14 cellular contexts compared by ENCODE assay signal in the genomic region with DNA sequence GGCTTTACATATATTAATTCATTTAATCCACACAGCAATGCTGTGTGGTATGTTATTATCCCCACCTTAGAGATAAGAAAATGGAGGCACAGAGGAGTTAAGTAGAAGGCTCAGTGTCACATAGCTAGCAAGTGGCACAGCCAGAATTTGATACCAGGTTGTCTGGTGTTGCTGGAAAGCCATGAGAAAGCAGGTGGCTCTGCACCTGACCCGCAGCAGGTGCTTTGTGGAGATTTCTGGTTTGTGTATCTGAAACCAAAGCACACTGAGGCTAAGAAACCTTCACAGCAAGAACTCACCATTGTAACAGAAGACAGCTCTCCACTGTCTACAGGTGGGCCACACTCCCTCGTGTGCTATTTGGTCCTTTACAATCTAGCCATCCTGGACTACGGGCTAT. TPM values are rescaled to one million over a fixed set of nuclear protein-coding genes. Genes with fewer than 3 reads are reported as not detected.
DNase-seq lines count a peak whose midpoint lies in the region; ATAC-seq, FAIRE-seq and TF ChIP-seq lines count a peak whose summit lies in the region.
"Had no signal": no experiment of that assay in that cellular context is flagged by ENCODE, and none has a peak within 500 bp of the region (broad histone marks: within the 10 kb centered on the region; RNA-seq: fewer than 3 reads in every experiment).

No MANE protein-coding gene starts in this region.

- H3K36me3 ChIP-seq in heart right ventricle (peaks cover 0 to 47% (median 8%) of the 10 kb centered on the region in 9 donors), upper lobe of right lung (peaks cover 12% of the 10 kb centered on the region)

- intact Hi-C loops in heart right ventricle (cut with DNase I) (no loop called here), cardiac septum (cut with DNase I) (no loop called here), upper lobe of right lung (cut with DNase I) (no loop called here)

- no peaks in the 10 kb centered on the region for H3K9me3 Mint-ChIP-seq in activated CD4-positive, alpha-beta memory T cell treated with anti-CD3 and anti-CD28 coated beads, Interleukin-2, amount 10 ng/mL, durations not matched to agents 7 days and 5 days
- H3K9me3 Mint-ChIP-seq in mesothelial cell of epicardium: no peaks in the 10 kb centered on the region
- H3K9me3 Mint-ChIP-seq: memory B cell; stimulated activated naive B cell treated with anti-CD40 and anti-IgM and Interleukin-4, amounts not matched to agents 10 μg/mL and 1 μg/mL and 100 μg/mL, for 72 hours had no signal

- H3K27me3 Mint-ChIP-seq in activated CD4-positive, alpha-beta memory T cell treated with anti-CD3 and anti-CD28 coated beads, Interleukin-2, amount 10 ng/mL, durations not matched to agents 7 days and 5 days: no peaks in the 10 kb centered on the region
- no peaks in the 10 kb centered on the region for H3K27me3 Mint-ChIP-seq in mesothelial cell of epicardium (ENCODE audit: low read depth)
- H3K27me3 Mint-ChIP-seq: memory B cell; stimulated activated naive B cell treated with anti-CD40 and anti-IgM and Interleukin-4, amounts not matched to agents 10 μg/mL and 1 μg/mL and 100 μg/mL, for 72 hours had no signal

- H3K27me3 ChIP-seq in heart right ventricle: no peaks in the 10 kb centered on the region
- no peaks in the 10 kb centered on the region for H3K27me3 ChIP-seq in upper lobe of right lung

- H3K4me1 ChIP-seq in heart right ventricle: peaks cover 29 to 91% (median 73%) of the 10 kb centered on the region in 9 donors
- peaks cover 75% of the 10 kb centered on the region for H3K4me1 ChIP-seq in upper lobe of right lung
- H3K4me1 ChIP-seq: Caco-2 had no signal

- H3K27ac Mint-ChIP-seq in activated CD4-positive, alpha-beta memory T cell treated with anti-CD3 and anti-CD28 coated beads, Interleukin-2, amount 10 ng/mL, durations not matched to agents 7 days and 5 days: peak overlapping the region; percentile 74
- H3K27ac Mint-ChIP-seq in mesothelial cell of epicardium: peak overlapping the region; percentile 77
- H3K27ac Mint-ChIP-seq: memory B cell; stimulated activated naive B cell treated with anti-CD40 and anti-IgM and Interleukin-4, amounts not matched to agents 10 μg/mL and 1 μg/mL and 100 μg/mL, for 72 hours had no signal

- POLR2A ChIA-PET in activated CD4-positive, alpha-beta memory T cell treated with anti-CD3 and anti-CD28 coated beads, Interleukin-2, amount 10 ng/mL, durations not matched to agents 7 days and 5 days (lab: Charles Lee): interaction anchor here (0.9 to 2.7 kb wide), 2 partner anchors 17 to 518 kb away, joined by 3 to 11 read pairs; a partner anchor contains a TSS

- H3K9me3 ChIP-seq in heart right ventricle: no peaks in the 10 kb centered on the region
- no peaks in the 10 kb centered on the region for H3K9me3 ChIP-seq in upper lobe of right lung
- H3K9me3 ChIP-seq: Caco-2 had no signal

- peaks cover 65% of the 10 kb centered on the region for H3K4me1 Mint-ChIP-seq in activated CD4-positive, alpha-beta memory T cell treated with anti-CD3 and anti-CD28 coated beads, Interleukin-2, amount 10 ng/mL, durations not matched to agents 7 days and 5 days
- H3K4me1 Mint-ChIP-seq in mesothelial cell of epicardium: peaks cover 40% of the 10 kb centered on the region

- TF ChIP-seq CTCF in heart right ventricle (IDR thresholded peaks at IDR 0.05) (no peak), mesothelial cell of epicardium (IDR thresholded peaks at IDR 0.05; ENCODE audit: unreplicated experiment) (no peak), upper lobe of right lung (IDR thresholded peaks at IDR 0.05) (no peak)

- CTCF ChIA-PET in activated CD4-positive, alpha-beta memory T cell treated with anti-CD3 and anti-CD28 coated beads, Interleukin-2, amount 10 ng/mL, durations not matched to agents 7 days and 5 days (lab: Charles Lee): interaction anchor here (0.7 to 1.5 kb wide), 3 partner anchors 9 to 385 kb away, joined by 3 to 5 read pairs (median 4); no protein-coding TSS in a partner anchor

- H3K4me3 ChIP-seq in heart right ventricle (no peak overlapping the region), upper lobe of right lung (no peak overlapping the region)

- ATAC-seq in heart right ventricle (no peak), upper lobe of right lung (no peak), HG02840 (IDR thresholded peaks at IDR 0.05; ENCODE audit: low FRiP score, unreplicated experiment) (no peak)
- ATAC-seq: stimulated activated naive B cell treated with anti-CD40 and anti-IgM and Interleukin-4, amounts not matched to agents 10 μg/mL and 1 μg/mL and 100 μg/mL, for 72 hours had no signal

- H3K36me3 Mint-ChIP-seq in activated CD4-positive, alpha-beta memory T cell treated with anti-CD3 and anti-CD28 coated beads, Interleukin-2, amount 10 ng/mL, durations not matched to agents 7 days and 5 days (ENCODE audit: low read depth): peaks cover 74% of the 10 kb centered on the region
- H3K36me3 Mint-ChIP-seq in mesothelial cell of epicardium: no peaks in the 10 kb centered on the region

- DNase-seq in heart right ventricle (no peak), cardiac septum (ENCODE audit: low spot score) (no peak), mesothelial cell of epicardium (ENCODE audit: low spot score in 2 of 2, unreplicated experiment in 2 of 2) (no peak), upper lobe of right lung (no peak), RCC 7860 (ENCODE audit: low spot score) (no peak), GDM1 (lab: John Stamatoyannopoulos, UW) (no peak)
- DNase-seq in activated CD4-positive, alpha-beta memory T cell treated with anti-CD3 and anti-CD28 coated beads, Interleukin-2, amount 10 ng/mL, durations not matched to agents 7 days and 5 days: no peak
- DNase-seq: activated CD4-positive, alpha-beta T cell treated with anti-CD3 and anti-CD28 coated beads, Interleukin-2, amount 50 U/mL, for 48 hours; Caco-2; IMR-90; NCI-H345; stimulated activated naive B cell treated with anti-CD40 and anti-IgM and Interleukin-4, amounts not matched to agents 10 μg/mL and 1 μg/mL and 100 μg/mL, for 72 hours had no signal

- H3K4me3 Mint-ChIP-seq in activated CD4-positive, alpha-beta memory T cell treated with anti-CD3 and anti-CD28 coated beads, Interleukin-2, amount 10 ng/mL, durations not matched to agents 7 days and 5 days: peak overlapping the region; percentile 26
- no peak overlapping the region for H3K4me3 Mint-ChIP-seq in mesothelial cell of epicardium
- H3K4me3 Mint-ChIP-seq: memory B cell; stimulated activated naive B cell treated with anti-CD40 and anti-IgM and Interleukin-4, amounts not matched to agents 10 μg/mL and 1 μg/mL and 100 μg/mL, for 72 hours had no signal

- H3K27ac ChIP-seq in heart right ventricle (peak overlapping the region in 8 of 10 donors; percentile 10 to 81 (median 72)), upper lobe of right lung (peak overlapping the region; percentile 77)

- 89 to 91% methylated on average over 3 of the region's 3 CpGs for WGBS in heart right ventricle, 2 donors

- FAIRE-seq in RCC 7860 (lab: Jason Lieb, UNC): no peak

RNA-seq across cellular contexts. Expression of a gene that starts 7.5 kb away (rescaled TPM):
- total RNA-seq in heart right ventricle (10 to 100 TPM; 23.6 to 46.0 (median 28.9) TPM), cardiac septum (35.0 TPM), mesothelial cell of epicardium (53.2 to 56.5 TPM (median 54.2 TPM) in 3 replicates), upper lobe of right lung (57.0 TPM)
- 10 to 100 TPM; 17.2 to 20.2 TPM for polyA plus RNA-seq in heart right ventricle
- 10 to 100 TPM; 85.6 to 97.6 TPM for total RNA-seq in activated CD4-positive, alpha-beta memory T cell treated with anti-CD3 and anti-CD28 coated beads, Interleukin-2, amount 10 ng/mL, durations not matched to agents 7 days and 5 days
